ENCODE assay signal across 20 cellular contexts in the genomic region with DNA sequence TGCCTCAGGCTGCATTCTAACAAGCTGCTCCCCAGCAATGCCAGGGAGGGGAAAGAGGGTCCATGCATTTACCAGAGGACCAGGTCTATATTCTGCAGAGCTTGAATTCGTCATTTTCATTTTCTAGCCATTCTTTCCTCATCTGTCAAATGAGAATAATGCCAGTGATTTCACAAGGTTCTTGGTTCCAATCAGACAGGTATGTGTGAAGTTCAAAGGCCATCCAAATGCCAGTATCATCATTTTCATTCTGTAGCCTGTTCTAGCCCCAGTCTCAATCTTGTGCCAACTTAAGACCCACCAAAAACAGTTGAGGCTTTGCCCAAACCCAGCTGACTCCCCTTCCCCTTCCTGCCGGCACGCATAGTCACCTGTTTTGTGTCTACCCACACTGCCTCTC.
DNase-seq lines count a peak whose midpoint lies in the region; ATAC-seq, FAIRE-seq and TF ChIP-seq lines count a peak whose summit lies in the region.
"Had no signal": no experiment of that assay in that cellular context is flagged by ENCODE, and none has a peak within 500 bp of the region (broad histone marks: within the 10 kb centered on the region; RNA-seq: fewer than 3 reads in every experiment).

No MANE protein-coding gene starts in this region.

- no peaks in the 10 kb centered on the region for H3K27me3 Mint-ChIP-seq in naive thymus-derived CD8-positive, alpha-beta T cell

- WGBS in SK-N-SH (ENCODE audit: low lambda C conversion rate): 90% methylated on average over 3 of the region's 3 CpGs

- H3K4me3 Mint-ChIP-seq in naive thymus-derived CD8-positive, alpha-beta T cell: peak overlapping the region; percentile 29 to 88 (median 66)
- H3K4me3 Mint-ChIP-seq: T-helper 1 cell treated with Interleukin-12 subunit alpha and Interleukin-12 subunit beta and Interleukin-4 antibody, amounts not matched to agents 30 μg/mL and 1 μg/mL, for 36 hours had no signal

- CTCF ChIA-PET in SK-N-SH (lab: Yijun Ruan, JAX): interaction anchor here (0.8 to 4.5 kb wide), 4 partner anchors 33 to 493 kb away, joined by 3 to 15 read pairs (median 5); a partner anchor contains a TSS

- no peak for TF ChIP-seq EP300 in SK-N-SH (IDR thresholded peaks at IDR 0.05; ENCODE audit: borderline replicate concordance in 1 of 2, low read depth in 1 of 2, low read length in 1 of 2)

- TF ChIP-seq POLR2A in Peyer's patch (IDR thresholded peaks at IDR 0.05): no peak

- POLR2A ChIA-PET in naive thymus-derived CD8-positive, alpha-beta T cell (lab: Charles Lee): no interaction called here
- POLR2A ChIA-PET in SK-N-SH (lab: Yijun Ruan, JAX): interaction anchor here (0.7 kb wide), 1 partner anchor 35 kb away, joined by 3 read pairs; no protein-coding TSS in a partner anchor

- H3K27ac ChIP-seq in BLaER1 (peak overlapping the region; percentile 91), coronary artery (peak overlapping the region; percentile 90 to 96), SK-N-SH (ENCODE audit: low read depth in 2 of 2, low read length in 1 of 2) (peak overlapping the region in 1 of 2 experiments; percentile 44; a peak in 1 of 4 replicates), Peyer's patch (peak overlapping the region in 1 of 4 donors; percentile 58)
- H3K27ac ChIP-seq: pancreas, suprapubic skin had no signal

- H3K36me3 ChIP-seq in BLaER1 (peaks cover 11% of the 10 kb centered on the region; the same call in 1 of the 2 replicates), SK-N-SH (replicated peaks in 1 of 2; ENCODE audit: control insufficient read depth in 1 of 2, insufficient read depth in 2 of 2, low read length in 1 of 2) (peaks cover 0 to 2% of the 10 kb centered on the region in 2 experiments), Peyer's patch (no peaks in the 10 kb centered on the region)
- H3K36me3 ChIP-seq: pancreas, suprapubic skin had no signal

- H3K9me2 ChIP-seq in SK-N-SH: no peaks in the 10 kb centered on the region

- H3K4me2 ChIP-seq in BLaER1 (peak overlapping the region; percentile 100), SK-N-SH (no peak overlapping the region)

- H3K36me3 Mint-ChIP-seq in naive thymus-derived CD8-positive, alpha-beta T cell: peaks cover 0 to 18% (median 2%) of the 10 kb centered on the region in 3 donors

- TF ChIP-seq CTCF in coronary artery (IDR thresholded peaks at IDR 0.05): no peak
- TF ChIP-seq CTCF in SK-N-SH (IDR thresholded peaks at IDR 0.05): no peak
- TF ChIP-seq CTCF in Peyer's patch (IDR thresholded peaks at IDR 0.05): no peak

- peaks cover 44 to 97% (median 90%) of the 10 kb centered on the region in 4 donors for H3K4me1 Mint-ChIP-seq in naive thymus-derived CD8-positive, alpha-beta T cell

- H3K27me3 ChIP-seq in BLaER1: no peaks in the 10 kb centered on the region
- H3K27me3 ChIP-seq in SK-N-SH (ENCODE audit: insufficient read depth): no peaks in the 10 kb centered on the region
- H3K27me3 ChIP-seq in Peyer's patch: no peaks in the 10 kb centered on the region
- H3K27me3 ChIP-seq: pancreas, suprapubic skin had no signal

- H3K9ac ChIP-seq in BLaER1 (peak overlapping the region; percentile 72), SK-N-SH (no peak overlapping the region)

- H3K4me1 ChIP-seq in BLaER1 (peaks cover 100% of the 10 kb centered on the region), SK-N-SH (ENCODE audit: control insufficient read depth in 1 of 2, insufficient read depth in 2 of 2, low read depth in 1 of 2, low read length in 1 of 2) (peaks cover 4 to 65% of the 10 kb centered on the region in 2 experiments; a peak in 1 of 4 replicates), Peyer's patch (peaks cover 0 to 67% (median 10%) of the 10 kb centered on the region in 4 donors)

- TF ChIP-seq RAD21 in SK-N-SH (IDR thresholded peaks at IDR 0.05; ENCODE audit: low read length): no peak

- H3K79me2 ChIP-seq in SK-N-SH (ENCODE audit: insufficient read depth): peaks cover 82% of the 10 kb centered on the region

- H3K9me3 Mint-ChIP-seq in naive thymus-derived CD8-positive, alpha-beta T cell: no peaks in the 10 kb centered on the region
- H3K9me3 Mint-ChIP-seq: T-helper 1 cell treated with Interleukin-12 subunit alpha and Interleukin-12 subunit beta and Interleukin-4 antibody, amounts not matched to agents 30 μg/mL and 1 μg/mL, for 36 hours had no signal

- H4K20me1 ChIP-seq in BLaER1 (peaks cover 100% of the 10 kb centered on the region), SK-N-SH (ENCODE audit: insufficient read depth) (peaks cover 97% of the 10 kb centered on the region)

- peak overlapping the region; percentile 55 for H3K4me3 ChIP-seq in BLaER1
- peak overlapping the region; percentile 29 for H3K4me3 ChIP-seq in coronary artery
- no peak overlapping the region for H3K4me3 ChIP-seq in SK-N-SH (ENCODE audit: low read depth in 2 of 2, low read length in 1 of 2)
- H3K4me3 ChIP-seq in Peyer's patch: no peak overlapping the region
- H3K4me3 ChIP-seq: mucosa of descending colon, pancreas, suprapubic skin had no signal

- peak overlapping the region in 6 of 10 donors; percentile 14 to 84 (median 62) for H3K27ac Mint-ChIP-seq in naive thymus-derived CD8-positive, alpha-beta T cell
- H3K27ac Mint-ChIP-seq: T-helper 1 cell treated with Interleukin-12 subunit alpha and Interleukin-12 subunit beta and Interleukin-4 antibody, amounts not matched to agents 30 μg/mL and 1 μg/mL, for 36 hours had no signal

- H3K9me3 ChIP-seq in BLaER1: no peaks in the 10 kb centered on the region
- H3K9me3 ChIP-seq in SK-N-SH: no peaks in the 10 kb centered on the region
- H3K9me3 ChIP-seq in Peyer's patch: no peaks in the 10 kb centered on the region
- H3K9me3 ChIP-seq: mucosa of descending colon, pancreas, suprapubic skin had no signal

- peak; percentile 40 for FAIRE-seq in GM19239 (lab: Jason Lieb, UNC)
- FAIRE-seq: kidney, pancreas had no signal

- ATAC-seq in naive thymus-derived CD8-positive, alpha-beta T cell: peak in 1 of 2 donors; percentile 23
- ATAC-seq: mucosa of descending colon had no signal

- DNase-seq in GM19239 (ENCODE audit: insufficient read length, low spot score) (no peak), coronary artery (ENCODE audit: low spot score) (no peak), SK-N-SH (no peak), Peyer's patch (no peak), medulla oblongata (ENCODE audit: extremely low spot score) (no peak), inferior parietal cortex (ENCODE audit: extremely low spot score) (no peak)
- DNase-seq in naive thymus-derived CD8-positive, alpha-beta T cell: no peak
- DNase-seq: activated CD8-positive, alpha-beta memory T cell treated with anti-CD3 and anti-CD28 coated beads, Interleukin-2, amount 50 U/mL, for 4 hours; effector CD4-positive, alpha-beta T cell; MM.1S; NCI-H187 treated with DMSO at 0.1 percent for 48 hours; NCI-H446; SHP77; stimulated activated CD4-positive, alpha-beta T cell treated with anti-CD3 and anti-CD28 coated beads, Interleukin-4, amount 100 ng/mL, for 1 hour had no signal

- no peak overlapping the region for H2AFZ ChIP-seq in SK-N-SH (ENCODE audit: low read depth)

- no peaks in the 10 kb centered on the region for H3F3A ChIP-seq in SK-N-SH (replicated peaks; ENCODE audit: insufficient read depth)

TF ChIP-seq in SK-N-SH, 30 proteins besides CTCF, POLR2A, EP300 and RAD21 (continues in another document):
- TF ChIP-seq JUND (IDR thresholded peaks at IDR 0.05) (no peak), SIN3A (IDR thresholded peaks at IDR 0.05; ENCODE audit: borderline replicate concordance, low read depth, low read length) (no peak), FOSL2 (IDR thresholded peaks at IDR 0.05; ENCODE audit: borderline replicate concordance, low read depth) (no peak), EZH2phosphoT487 (IDR thresholded peaks at IDR 0.05; ENCODE audit: borderline replicate concordance, low read depth) (no peak), POLR2AphosphoS5 (IDR thresholded peaks at IDR 0.05; ENCODE audit: low read depth, low read length) (no peak), GATA2 (CRISPR knock-in tag; IDR thresholded peaks at IDR 0.05) (no peak), TEAD4 (IDR thresholded peaks at IDR 0.05; ENCODE audit: borderline replicate concordance, insufficient read depth) (no peak), RCOR1 (IDR thresholded peaks at IDR 0.05; ENCODE audit: low read length) (no peak), YY1 (IDR thresholded peaks at IDR 0.05; ENCODE audit: low read depth) (no peak)
- TF ChIP-seq, protein P1, sequence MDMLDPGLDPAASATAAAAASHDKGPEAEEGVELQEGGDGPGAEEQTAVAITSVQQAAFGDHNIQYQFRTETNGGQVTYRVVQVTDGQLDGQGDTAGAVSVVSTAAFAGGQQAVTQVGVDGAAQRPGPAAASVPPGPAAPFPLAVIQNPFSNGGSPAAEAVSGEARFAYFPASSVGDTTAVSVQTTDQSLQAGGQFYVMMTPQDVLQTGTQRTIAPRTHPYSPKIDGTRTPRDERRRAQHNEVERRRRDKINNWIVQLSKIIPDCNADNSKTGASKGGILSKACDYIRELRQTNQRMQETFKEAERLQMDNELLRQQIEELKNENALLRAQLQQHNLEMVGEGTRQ (IDR thresholded peaks at IDR 0.05; ENCODE audit: borderline replicate concordance, low read depth, low read length): no peak
- TF ChIP-seq, protein P2, sequence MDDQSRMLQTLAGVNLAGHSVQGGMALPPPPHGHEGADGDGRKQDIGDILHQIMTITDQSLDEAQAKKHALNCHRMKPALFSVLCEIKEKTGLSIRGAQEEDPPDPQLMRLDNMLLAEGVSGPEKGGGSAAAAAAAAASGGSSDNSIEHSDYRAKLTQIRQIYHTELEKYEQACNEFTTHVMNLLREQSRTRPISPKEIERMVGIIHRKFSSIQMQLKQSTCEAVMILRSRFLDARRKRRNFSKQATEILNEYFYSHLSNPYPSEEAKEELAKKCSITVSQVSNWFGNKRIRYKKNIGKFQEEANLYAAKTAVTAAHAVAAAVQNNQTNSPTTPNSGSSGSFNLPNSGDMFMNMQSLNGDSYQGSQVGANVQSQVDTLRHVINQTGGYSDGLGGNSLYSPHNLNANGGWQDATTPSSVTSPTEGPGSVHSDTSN (IDR thresholded peaks at IDR 0.05): no peak
- TF ChIP-seq, protein P3, sequence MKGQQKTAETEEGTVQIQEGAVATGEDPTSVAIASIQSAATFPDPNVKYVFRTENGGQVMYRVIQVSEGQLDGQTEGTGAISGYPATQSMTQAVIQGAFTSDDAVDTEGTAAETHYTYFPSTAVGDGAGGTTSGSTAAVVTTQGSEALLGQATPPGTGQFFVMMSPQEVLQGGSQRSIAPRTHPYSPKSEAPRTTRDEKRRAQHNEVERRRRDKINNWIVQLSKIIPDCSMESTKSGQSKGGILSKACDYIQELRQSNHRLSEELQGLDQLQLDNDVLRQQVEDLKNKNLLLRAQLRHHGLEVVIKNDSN (IDR thresholded peaks at IDR 0.05; ENCODE audit: borderline replicate concordance, low read depth): no peak

Comparison
In these comparisons a context has a peak if more than half of its experiments do, and no peak if none do; other contexts are left out.
1. H3K4me3 ChIP-seq: peak in BLaER1 (single experiment) and coronary artery (single experiment); none in SK-N-SH (0 of 2) and Peyer's patch (0 of 4).